22 cellular contexts compared by ENCODE assay signal in the genomic region with DNA sequence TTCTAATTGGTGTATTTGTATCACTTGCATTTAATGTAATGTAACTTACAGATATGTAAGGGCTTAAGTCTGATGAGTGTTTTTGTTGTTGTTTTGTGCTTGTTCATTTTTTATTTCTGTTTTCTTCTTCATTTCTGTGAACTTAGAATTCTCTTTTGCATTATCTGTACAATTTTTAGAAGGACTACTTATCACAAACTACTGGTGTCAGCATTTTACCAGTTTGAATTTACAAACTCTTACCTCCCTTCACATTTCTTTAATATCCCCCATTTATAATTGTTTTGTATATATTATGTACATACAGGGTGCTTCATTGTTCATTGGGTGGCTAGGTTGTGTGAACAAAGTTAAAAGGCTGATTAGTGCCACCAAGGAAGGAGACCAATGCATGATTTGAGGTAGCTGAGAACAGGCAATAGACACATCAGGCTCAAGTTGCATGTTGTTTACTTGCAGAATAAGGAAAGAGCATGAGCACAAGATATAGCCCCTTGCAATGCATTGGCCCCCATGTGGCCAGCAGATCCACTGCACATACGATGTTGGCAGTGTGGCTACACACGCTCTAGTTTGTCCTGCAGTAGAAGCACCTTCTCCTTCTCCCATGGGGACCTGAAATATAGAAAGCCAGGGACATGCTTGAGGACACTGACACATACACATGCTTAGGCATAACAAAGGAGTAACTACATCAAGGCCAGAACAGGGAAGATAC.
A peak's percentile ranks its signal among the peaks of the same experiment; 100 is the strongest.
DNase-seq lines count a peak whose midpoint lies in the region; ATAC-seq, FAIRE-seq and TF ChIP-seq lines count a peak whose summit lies in the region.
"Had no signal": no experiment of that assay in that cellular context is flagged by ENCODE, and none has a peak within 500 bp of the region (broad histone marks: within the 10 kb centered on the region; RNA-seq: fewer than 3 reads in every experiment).

No MANE protein-coding gene starts in this region.

- no peak overlapping the region for H3K9ac ChIP-seq in K562 (ENCODE audit: insufficient read depth in 1 of 2, low read depth in 2 of 2, low read length in 2 of 2)
- H3K9ac ChIP-seq: SK-N-SH had no signal

- no peak overlapping the region for H3K27ac Mint-ChIP-seq in activated T-helper 1 cell treated with anti-CD3 and anti-CD28 coated beads, Interleukin-12 subunit alpha, Interleukin-12 subunit beta, Interleukin-2, Interleukin-4 antibody, amounts not matched to agents 30 ng/mL and 10 ng/mL and 1 ng/mL, durations not matched to agents 14 hours and 24 hours and 36 hours
- H3K27ac Mint-ChIP-seq: T-helper 2 cell treated with Interferon-gamma antibody and Interleukin-4, amounts not matched to agents 5 μg/mL and 100 μg/mL, for 36 hours had no signal

- BruUV-seq in K562 (replicated peaks; lab: Mats Ljungman, UMichigan) = no TSS peak

- no peak overlapping the region for H3K4me3 Mint-ChIP-seq in activated T-helper 1 cell treated with anti-CD3 and anti-CD28 coated beads, Interleukin-12 subunit alpha, Interleukin-12 subunit beta, Interleukin-2, Interleukin-4 antibody, amounts not matched to agents 30 ng/mL and 10 ng/mL and 1 ng/mL, durations not matched to agents 14 hours and 24 hours and 36 hours
- H3K4me3 Mint-ChIP-seq: T-helper 2 cell treated with Interferon-gamma antibody and Interleukin-4, amounts not matched to agents 5 μg/mL and 100 μg/mL, for 36 hours had no signal

- H3K27me3 Mint-ChIP-seq in activated T-helper 1 cell treated with anti-CD3 and anti-CD28 coated beads, Interleukin-12 subunit alpha, Interleukin-12 subunit beta, Interleukin-2, Interleukin-4 antibody, amounts not matched to agents 30 ng/mL and 10 ng/mL and 1 ng/mL, durations not matched to agents 14 hours and 24 hours and 36 hours (ENCODE audit: insufficient read depth) = no peaks in the 10 kb centered on the region

- FAIRE-seq in K562 (lab: Jason Lieb, UNC) = no peak
- FAIRE-seq: GM12892, GM18507 had no signal

- H3K9me1 ChIP-seq in K562 (ENCODE audit: control insufficient read depth, insufficient read depth, low read length) = no peaks in the 10 kb centered on the region

- H3K4me1 Mint-ChIP-seq in activated T-helper 1 cell treated with anti-CD3 and anti-CD28 coated beads, Interleukin-12 subunit alpha, Interleukin-12 subunit beta, Interleukin-2, Interleukin-4 antibody, amounts not matched to agents 30 ng/mL and 10 ng/mL and 1 ng/mL, durations not matched to agents 14 hours and 24 hours and 36 hours (ENCODE audit: low read depth) = no peaks in the 10 kb centered on the region

- H3K27me3 ChIP-seq in K562 (ENCODE audit: control insufficient read depth in 2 of 2, insufficient read depth in 2 of 2, low read length in 2 of 2) = no peaks in the 10 kb centered on the region

- H3K36me3 Mint-ChIP-seq in activated T-helper 1 cell treated with anti-CD3 and anti-CD28 coated beads, Interleukin-12 subunit alpha, Interleukin-12 subunit beta, Interleukin-2, Interleukin-4 antibody, amounts not matched to agents 30 ng/mL and 10 ng/mL and 1 ng/mL, durations not matched to agents 14 hours and 24 hours and 36 hours (ENCODE audit: low read depth) = no peaks in the 10 kb centered on the region

- no peak overlapping the region for H3K27ac ChIP-seq in K562 (ENCODE audit: extremely low read depth, low read depth, low read length)
- H3K27ac ChIP-seq: 22Rv1 had no signal

- TF ChIP-seq CTCF in K562 (IDR thresholded peaks at IDR 0.05 in 2 of 3, conservative IDR thresholded peaks at IDR 0.05 in 1 of 3; ENCODE audit: insufficient read depth in 2 of 3, low read depth in 1 of 3, low read length in 3 of 3) = no peak

- no peak for TF ChIP-seq POLR2A in K562 (conservative IDR thresholded peaks at IDR 0.05)

- H4K20me1 ChIP-seq in K562 (replicated peaks; ENCODE audit: control insufficient read depth, insufficient read depth, low read length) = no peaks in the 10 kb centered on the region

- no peaks in the 10 kb centered on the region for H3K9me3 ChIP-seq in K562 (replicated peaks; ENCODE audit: control insufficient read depth, insufficient read depth, low read depth, low read length)

- H3K36me3 ChIP-seq in K562 (ENCODE audit: control insufficient read depth, insufficient read depth, low read length) = no peaks in the 10 kb centered on the region

- no peak for ATAC-seq in K562
- no peak for ATAC-seq in HG02759 (IDR thresholded peaks at IDR 0.05; ENCODE audit: unreplicated experiment)

- POLR2A ChIA-PET in K562 (lab: Yijun Ruan, JAX) = no interaction called here

- no peaks in the 10 kb centered on the region for H3K79me2 ChIP-seq in K562 (ENCODE audit: control insufficient read depth, insufficient read depth, low read length)

- in situ Hi-C loops in K562 (cut with MboI) = no loop called here

- CTCF ChIA-PET in K562 (lab: Yijun Ruan, JAX; ENCODE audit: low intra/inter-chr PET ratio) = no interaction called here

- TF ChIP-seq EP300 in K562 (IDR thresholded peaks at IDR 0.05; ENCODE audit: low read length) = no peak

- no peaks in the 10 kb centered on the region for H3K4me1 ChIP-seq in K562 (replicated peaks in 1 of 2; ENCODE audit: control insufficient read depth in 2 of 2, insufficient read depth in 2 of 2, low read length in 2 of 2)

- intact Hi-C loops in K562 (cut with micrococcal nuclease) = no loop called here
- intact Hi-C loops in activated T-helper 1 cell treated with anti-CD3 and anti-CD28 coated beads, Interleukin-12 subunit alpha, Interleukin-12 subunit beta, Interleukin-2, Interleukin-4 antibody, amounts not matched to agents 30 ng/mL and 10 ng/mL and 1 ng/mL, durations not matched to agents 14 hours and 24 hours and 36 hours (cut with micrococcal nuclease) = no loop called here

- peaks cover 8% of the 10 kb centered on the region for H3K9me3 Mint-ChIP-seq in activated T-helper 1 cell treated with anti-CD3 and anti-CD28 coated beads, Interleukin-12 subunit alpha, Interleukin-12 subunit beta, Interleukin-2, Interleukin-4 antibody, amounts not matched to agents 30 ng/mL and 10 ng/mL and 1 ng/mL, durations not matched to agents 14 hours and 24 hours and 36 hours
- H3K9me3 Mint-ChIP-seq: T-helper 2 cell treated with Interferon-gamma antibody and Interleukin-4, amounts not matched to agents 5 μg/mL and 100 μg/mL, for 36 hours had no signal

- DNase-seq in DMS53 (lab: John Stamatoyannopoulos, UW) = peak; percentile 13
- DNase-seq in DMS53 treated with DMSO at 0.1 percent for 48 hours (lab: John Stamatoyannopoulos, UW; ENCODE audit: unreplicated experiment) = no peak
- peak; percentile 2 for DNase-seq in NAMALWA (ENCODE audit: low spot score)
- no peak for DNase-seq in K562 (ENCODE audit: extremely low read depth in 1 of 4, low spot score in 3 of 4)
- DNase-seq in GM03348 (ENCODE audit: low spot score) = no peak
- DNase-seq in midbrain (lab: John Stamatoyannopoulos, UW) = no peak
- DNase-seq in activated T-helper 1 cell treated with anti-CD3 and anti-CD28 coated beads, Interleukin-12 subunit alpha, Interleukin-12 subunit beta, Interleukin-2, Interleukin-4 antibody, amounts not matched to agents 30 ng/mL and 10 ng/mL and 1 ng/mL, durations not matched to agents 14 hours and 24 hours and 36 hours (ENCODE audit: low spot score) = no peak
- DNase-seq: GDM1, KBM-7, MV-4-11, NCI-H146, NCI-H2029 treated with DMSO at 0.1 percent for 48 hours, NCI-H2171 treated with DMSO at 0.1 percent for 48 hours, NCI-H446 treated with DMSO at 0.1 percent for 48 hours, NCI-H69, Right ventricle myocardium superior, SK-N-SH had no signal

- 0% methylated on average over 2 of the region's 2 CpGs for WGBS in K562 (ENCODE audit: insufficient coverage, low coverage, missing lambda C conversion rate)

- H3K4me2 ChIP-seq in K562 (ENCODE audit: insufficient read depth, low read length) = no peak overlapping the region
- H3K4me2 ChIP-seq: SK-N-SH had no signal

- TF ChIP-seq RAD21 in K562 (CRISPR knock-in tag; conservative IDR thresholded peaks at IDR 0.05 in 1 of 2, IDR thresholded peaks at IDR 0.05 in 1 of 2) = no peak

- no peak overlapping the region for H3K4me3 ChIP-seq in K562

- no peak overlapping the region for H2AFZ ChIP-seq in K562 (ENCODE audit: low read depth, low read length)

TF ChIP-seq in K562, 482 proteins besides CTCF, POLR2A, EP300 and RAD21:
- no peak for TF ChIP-seq MIER1 (IDR thresholded peaks at IDR 0.05; ENCODE audit: low read depth)
- peak; percentile 57 for TF ChIP-seq ZNF316 (IDR thresholded peaks at IDR 0.05)
- 0 out of 2 replicates have a peak, but pooled peaks have one; percentile 15 for TF ChIP-seq MAFG (tag; conservative IDR thresholded peaks at IDR 0.05)
- TF ChIP-seq ETS2 (tag; IDR thresholded peaks at IDR 0.05; ENCODE audit: borderline replicate concordance, poor library complexity, severe bottlenecking) = no peak
- peak; percentile 12; the same call in 1 of the 2 replicates for TF ChIP-seq C11orf30 (IDR thresholded peaks at IDR 0.05; ENCODE audit: low read depth)

Comparison
In these comparisons a context has a peak if more than half of its experiments do, and no peak if none do; other contexts are left out.
1. DNase-seq: peak in DMS53 (single experiment) and NAMALWA (single experiment); none in DMS53 treated with DMSO at 0.1 percent for 48 hours (single experiment), K562 (0 of 4), GM03348 (single experiment), midbrain (single experiment) and activated T-helper 1 cell treated with anti-CD3 and anti-CD28 coated beads, Interleukin-12 subunit alpha, Interleukin-12 subunit beta, Interleukin-2, Interleukin-4 antibody, amounts not matched to agents 30 ng/mL and 10 ng/mL and 1 ng/mL, durations not matched to agents 14 hours and 24 hours and 36 hours (single experiment).